8 cellular contexts compared by ENCODE assay signal in genomic region chr13:44300895-44301638, GRCh38.
DNase-seq lines count a peak whose midpoint lies in the region; ATAC-seq and TF ChIP-seq lines count a peak whose summit lies in the region.

No MANE protein-coding gene starts in this region.

- peak overlapping the region; percentile 98 for H3K27ac ChIP-seq in foreskin keratinocyte

- CTCF ChIA-PET in BJ (lab: Yijun Ruan, JAX), result interaction anchor here (1.5 kb wide), 1 partner anchor 9 kb away, joined by 5 read pairs; no protein-coding TSS in a partner anchor

- peak overlapping the region; percentile 33 for H3K4me3 Mint-ChIP-seq in stimulated activated naive CD8-positive, alpha-beta T cell treated with anti-CD3 and anti-CD28 coated beads, Interleukin-15, Interleukin-2, amounts not matched to agents 100 ng/mL and 50 ng/mL, for 24 hours

- peaks cover 8% of the 10 kb centered on the region for H3K27me3 Mint-ChIP-seq in stimulated activated naive CD8-positive, alpha-beta T cell treated with anti-CD3 and anti-CD28 coated beads, Interleukin-15, Interleukin-2, amounts not matched to agents 100 ng/mL and 50 ng/mL, for 24 hours

- H3K4me3 ChIP-seq in BJ (ENCODE audit: low read depth, low read length), result no peak overlapping the region

- H3K9me3 Mint-ChIP-seq in stimulated activated naive CD8-positive, alpha-beta T cell treated with anti-CD3 and anti-CD28 coated beads, Interleukin-15, Interleukin-2, amounts not matched to agents 100 ng/mL and 50 ng/mL, for 24 hours, result no peaks in the 10 kb centered on the region

- H3K36me3 Mint-ChIP-seq in stimulated activated naive CD8-positive, alpha-beta T cell treated with anti-CD3 and anti-CD28 coated beads, Interleukin-15, Interleukin-2, amounts not matched to agents 100 ng/mL and 50 ng/mL, for 24 hours (ENCODE audit: low read depth), result no peaks in the 10 kb centered on the region

- H3K4me1 Mint-ChIP-seq in stimulated activated naive CD8-positive, alpha-beta T cell treated with anti-CD3 and anti-CD28 coated beads, Interleukin-15, Interleukin-2, amounts not matched to agents 100 ng/mL and 50 ng/mL, for 24 hours (ENCODE audit: low read depth), result peaks cover 39% of the 10 kb centered on the region

- peak overlapping the region; percentile 27 for H3K27ac Mint-ChIP-seq in stimulated activated naive CD8-positive, alpha-beta T cell treated with anti-CD3 and anti-CD28 coated beads, Interleukin-15, Interleukin-2, amounts not matched to agents 100 ng/mL and 50 ng/mL, for 24 hours

- POLR2A ChIA-PET in BJ (lab: Charles Lee), result no interaction called here

- ATAC-seq in GM18909 (IDR thresholded peaks at IDR 0.05; ENCODE audit: poor library complexity, unreplicated experiment), result peak; percentile 85
- peak; percentile 81 for ATAC-seq in HG03175 (IDR thresholded peaks at IDR 0.05; ENCODE audit: unreplicated experiment)
- ATAC-seq in foreskin keratinocyte, result peak; percentile 94

- TF ChIP-seq CTCF in BJ (IDR thresholded peaks at IDR 0.05; ENCODE audit: insufficient read depth, low read depth, low read length) (no peak), foreskin keratinocyte (conservative IDR thresholded peaks at IDR 0.05) (peak; percentile 15)

- H3K27me3 ChIP-seq in BJ (ENCODE audit: control insufficient read depth, insufficient read depth, low read length), result no peaks in the 10 kb centered on the region
- H3K27me3 ChIP-seq in foreskin keratinocyte, result no peaks in the 10 kb centered on the region

- peak; percentile 35 for DNase-seq in BJ (ENCODE audit: low read depth)
- peak; percentile 94 for DNase-seq in RPMI7951 (ENCODE audit: low read depth)
- peak; percentile 94 to 95 for DNase-seq in foreskin keratinocyte
- DNase-seq in NOMO-1 treated with dmso at 0.1 percent for 144 hours (lab: John Stamatoyannopoulos, UW; ENCODE audit: unreplicated experiment), result no peak
- no peak for DNase-seq in NCI-H510A treated with DMSO at 0.1 percent for 48 hours (lab: John Stamatoyannopoulos, UW)

- H3K4me1 ChIP-seq in foreskin keratinocyte, result peaks cover 41% of the 10 kb centered on the region

- no peaks in the 10 kb centered on the region for H3K36me3 ChIP-seq in BJ (ENCODE audit: control insufficient read depth, insufficient read depth, low read length)

Comparison
In these comparisons a context has a peak if more than half of its experiments do, and no peak if none do; other contexts are left out.
1. DNase-seq: peak in BJ (single experiment), RPMI7951 (single experiment) and foreskin keratinocyte (2 of 2); none in NOMO-1 treated with dmso at 0.1 percent for 144 hours (single experiment) and NCI-H510A treated with DMSO at 0.1 percent for 48 hours (single experiment).
2. Peak in every context shown above with its lines, with median percentiles within 50 percentile points of each other: ATAC-seq.